ENCODE assay signal across 23 cellular contexts in genomic region chr4:185071412-185071811, GRCh38. TPM values are rescaled to one million over a fixed set of nuclear protein-coding genes. Genes with fewer than 3 reads are reported as not detected.
A peak's percentile ranks its signal among the peaks of the same experiment; 100 is the strongest.
DNase-seq lines count a peak whose midpoint lies in the region; ATAC-seq, FAIRE-seq and TF ChIP-seq lines count a peak whose summit lies in the region.
"Had no signal": no experiment of that assay in that cellular context is flagged by ENCODE, and none has a peak within 500 bp of the region (broad histone marks: within the 10 kb centered on the region; RNA-seq: fewer than 3 reads in every experiment).

No MANE protein-coding gene starts in this region.

- TF ChIP-seq POLR2A in HepG2 (IDR thresholded peaks at IDR 0.05; ENCODE audit: insufficient read depth in 1 of 2, low read depth in 2 of 2, low read length in 2 of 2): no peak

- H3K27ac ChIP-seq in A673 (ENCODE audit: low read depth, low read length, poor library complexity, severe bottlenecking): no peak overlapping the region
- H3K27ac ChIP-seq in HepG2 (ENCODE audit: extremely low read length, insufficient read depth, low read length): no peak overlapping the region
- H3K27ac ChIP-seq: Peyer's patch, SJSA1 had no signal

- 31% methylated on average over 7 of the region's 8 CpGs for WGBS in HepG2 (ENCODE audit: low lambda C conversion rate)

- H3K27ac Mint-ChIP-seq in brain (peak overlapping the region in 4 of 5 experiments; percentile 13 to 63 (median 22)), nephron progenitor cell (peak overlapping the region; percentile 9)
- no peak overlapping the region for H3K27ac Mint-ChIP-seq in natural killer cell treated with Interleukin-12 subunit alpha and Interleukin-12 subunit beta and Interleukin-15 and Interleukin-18, amount 100 ng/mL, for 72 hours

- H3K36me3 Mint-ChIP-seq in brain: no peaks in the 10 kb centered on the region
- H3K36me3 Mint-ChIP-seq in nephron progenitor cell (ENCODE audit: low read depth): no peaks in the 10 kb centered on the region
- no peaks in the 10 kb centered on the region for H3K36me3 Mint-ChIP-seq in natural killer cell treated with Interleukin-12 subunit alpha and Interleukin-12 subunit beta and Interleukin-15 and Interleukin-18, amount 100 ng/mL, for 72 hours

- no peak overlapping the region for H3K9ac ChIP-seq in HepG2 (ENCODE audit: insufficient read depth, low read depth, low read length)

- FAIRE-seq in HepG2 (lab: Jason Lieb, UNC): no peak
- FAIRE-seq: A204.1, D721Med had no signal

- no peak overlapping the region for H3K4me2 ChIP-seq in HepG2 (ENCODE audit: low read depth, low read length)

- TF ChIP-seq RAD21 in HepG2 (CRISPR knock-in tag; IDR thresholded peaks at IDR 0.05): no peak

- H3K4me1 Mint-ChIP-seq in brain (peaks cover 12% of the 10 kb centered on the region), nephron progenitor cell (peaks cover 14% of the 10 kb centered on the region)
- no peaks in the 10 kb centered on the region for H3K4me1 Mint-ChIP-seq in natural killer cell treated with Interleukin-12 subunit alpha and Interleukin-12 subunit beta and Interleukin-15 and Interleukin-18, amount 100 ng/mL, for 72 hours (ENCODE audit: low read depth in 2 of 2)

- ATAC-seq in left cardiac atrium: peak; percentile 41 to 78
- ATAC-seq in natural killer cell treated with Interleukin-12 subunit alpha and Interleukin-12 subunit beta and Interleukin-15 and Interleukin-18, amount 100 ng/mL, for 72 hours: no peak
- ATAC-seq in HG02981 (IDR thresholded peaks at IDR 0.05; ENCODE audit: unreplicated experiment): no peak
- ATAC-seq in HepG2: no peak

- in situ Hi-C loops in HepG2 (cut with HindIII; ENCODE audit: extremely low pct_ligation_motif_present, low pct_unique_long_range_greater_than_20kb): no loop called here

- H3K27me3 Mint-ChIP-seq in brain: no peaks in the 10 kb centered on the region
- peaks cover 15% of the 10 kb centered on the region for H3K27me3 Mint-ChIP-seq in nephron progenitor cell (ENCODE audit: low read depth, poor library complexity)
- H3K27me3 Mint-ChIP-seq in natural killer cell treated with Interleukin-12 subunit alpha and Interleukin-12 subunit beta and Interleukin-15 and Interleukin-18, amount 100 ng/mL, for 72 hours: peaks cover 14 to 27% of the 10 kb centered on the region in 2 donors

- H3K9me3 ChIP-seq in A673 (ENCODE audit: low read depth, low read length, poor library complexity, severe bottlenecking): no peaks in the 10 kb centered on the region
- no peaks in the 10 kb centered on the region for H3K9me3 ChIP-seq in HepG2 (ENCODE audit: low read length)
- H3K9me3 ChIP-seq: BE2C, Peyer's patch, SJSA1 had no signal

- no peak for TF ChIP-seq CTCF in A673 (conservative IDR thresholded peaks at IDR 0.05; ENCODE audit: low read depth, low read length)
- no peak for TF ChIP-seq CTCF in brain (conservative IDR thresholded peaks at IDR 0.05)
- TF ChIP-seq CTCF in nephron progenitor cell (IDR thresholded peaks at IDR 0.05): no peak
- TF ChIP-seq CTCF in HepG2 (CRISPR knock-in tag; IDR thresholded peaks at IDR 0.05): no peak

- H3K79me2 ChIP-seq in HepG2 (ENCODE audit: insufficient read depth, low read length): no peaks in the 10 kb centered on the region

- H3K36me3 ChIP-seq in A673 (ENCODE audit: insufficient read depth, low read length, poor library complexity, severe bottlenecking) (no peaks in the 10 kb centered on the region), HepG2 (replicated peaks in 1 of 2; ENCODE audit: control insufficient read depth in 1 of 2, insufficient read depth in 2 of 2, low read length in 2 of 2) (no peaks in the 10 kb centered on the region)
- H3K36me3 ChIP-seq: BE2C, Peyer's patch, SJSA1 had no signal

- H3K4me3 ChIP-seq in A673 (ENCODE audit: low read depth, low read length, poor library complexity, severe bottlenecking): no peak overlapping the region
- H3K4me3 ChIP-seq in HepG2 (replicated peaks in 1 of 3; ENCODE audit: insufficient read depth in 1 of 3, low read depth in 2 of 3, low read length in 3 of 3): no peak overlapping the region
- H3K4me3 ChIP-seq: Peyer's patch, SJSA1 had no signal

- H4K20me1 ChIP-seq in HepG2 (ENCODE audit: insufficient read depth, low read length): no peaks in the 10 kb centered on the region

- BruUV-seq in A673 (replicated peaks; lab: Mats Ljungman, UMichigan) (no TSS peak), HepG2 (replicated peaks; lab: Mats Ljungman, UMichigan) (no TSS peak)

- H2AFZ ChIP-seq in HepG2 (ENCODE audit: low read length): no peak overlapping the region

- TF ChIP-seq EP300 in HepG2 (IDR thresholded peaks at IDR 0.05; ENCODE audit: low read depth in 2 of 2, low read length in 2 of 2) (no peak), HepG2 (CRISPR knock-in tag; IDR thresholded peaks at IDR 0.05; ENCODE audit: borderline replicate concordance) (no peak)

- no peaks in the 10 kb centered on the region for H3K27me3 ChIP-seq in A673 (replicated peaks; ENCODE audit: insufficient read depth, low read depth, low read length, poor library complexity)
- H3K27me3 ChIP-seq in HepG2 (ENCODE audit: control insufficient read depth in 1 of 2, insufficient read depth in 2 of 2, low read length in 2 of 2): 0 out of 5 replicates have a peak, but pooled peaks cover 0 to 10% of the 10 kb centered on the region in 2 experiments
- H3K27me3 ChIP-seq: BE2C, Peyer's patch had no signal

- no peaks in the 10 kb centered on the region for H3K9me3 Mint-ChIP-seq in brain
- H3K9me3 Mint-ChIP-seq in nephron progenitor cell: no peaks in the 10 kb centered on the region
- no peaks in the 10 kb centered on the region for H3K9me3 Mint-ChIP-seq in natural killer cell treated with Interleukin-12 subunit alpha and Interleukin-12 subunit beta and Interleukin-15 and Interleukin-18, amount 100 ng/mL, for 72 hours

- DNase-seq in A673 (ENCODE audit: low spot score) (peak; percentile 22), left cardiac atrium (no peak), nephron progenitor cell (no peak), HepG2 (ENCODE audit: low spot score) (no peak)
- no peak for DNase-seq in natural killer cell treated with Interleukin-12 subunit alpha and Interleukin-12 subunit beta and Interleukin-15 and Interleukin-18, amount 100 ng/mL, for 72 hours (ENCODE audit: low spot score)
- DNase-seq in activated CD8-positive, alpha-beta memory T cell treated with anti-CD3 and anti-CD28 coated beads for 24 hours: no peak
- DNase-seq: BE2C, DMS53, GF-D8, GOT3, Kasumi-1, NCI-H1417, NCI-H187 treated with DMSO at 0.1 percent for 48 hours, NCI-H226, NCI-H510A treated with DMSO at 0.1 percent for 48 hours, NCI-H748 treated with DMSO at 0.1 percent for 48 hours, Peyer's patch had no signal

- intact Hi-C loops in A673 (cut with micrococcal nuclease; ENCODE audit: unreplicated experiment) (no loop called here), left cardiac atrium (cut with DNase I) (no loop called here), HepG2 (cut with micrococcal nuclease; ENCODE audit: unreplicated experiment) (loop anchor here (10.0 kb wide), 1 partner anchor 127 kb away; no protein-coding TSS in a partner anchor)

- POLR2A ChIA-PET in A673 (lab: Charles Lee; ENCODE audit: low non-redundant PET): no interaction called here
- POLR2A ChIA-PET in HepG2 (lab: Yijun Ruan, JAX): no interaction called here

- CTCF ChIA-PET in A673 (lab: Charles Lee) (no interaction called here), HepG2 (lab: Yijun Ruan, JAX; ENCODE audit: low intra/inter-chr PET ratio, low total read pairs) (no interaction called here)

- H3K4me1 ChIP-seq in A673 (ENCODE audit: insufficient read depth, low read length, poor library complexity, severe bottlenecking) (peaks cover 3% of the 10 kb centered on the region), HepG2 (ENCODE audit: insufficient read depth, low read length) (no peaks in the 10 kb centered on the region)
- H3K4me1 ChIP-seq: BE2C, Peyer's patch, SJSA1 had no signal

- H3K4me3 Mint-ChIP-seq in brain: peak overlapping the region in 2 of 5 experiments; percentile 5 to 38
- no peak overlapping the region for H3K4me3 Mint-ChIP-seq in nephron progenitor cell
- H3K4me3 Mint-ChIP-seq in natural killer cell treated with Interleukin-12 subunit alpha and Interleukin-12 subunit beta and Interleukin-15 and Interleukin-18, amount 100 ng/mL, for 72 hours: no peak overlapping the region

RNA-seq across cellular contexts. Expression of gene HELT, which starts 53.1 kb away (rescaled TPM):
- not detected in 2 replicates for total RNA-seq in A673 (2021)
- polyA plus RNA-seq in brain (ENCODE audit: insufficient read depth, low read depth, low replicate concordance): not detected
- not detected for total RNA-seq in left cardiac atrium
- not detected for total RNA-seq in natural killer cell treated with Interleukin-12 subunit alpha and Interleukin-12 subunit beta and Interleukin-15 and Interleukin-18, amount 100 ng/mL, for 72 hours
- not detected in 2 replicates for total RNA-seq in HepG2 (2016; rRNA removed; fragmentation: Illumina TruSeq; extraction: Trizol)
- total RNA-seq in HepG2 (2016; cell fraction: cytosol; rRNA removed; fragmentation: Illumina TruSeq; extraction: Trizol; ENCODE audit: low read depth): not detected in 2 replicates
- not detected in 2 replicates for total RNA-seq in HepG2 (2016; cell fraction: insoluble cytoplasmic fraction; rRNA removed; fragmentation: Illumina TruSeq; extraction: Trizol)
- total RNA-seq in HepG2 (2016; cell fraction: membrane; rRNA removed; fragmentation: Illumina TruSeq; extraction: Trizol): not detected in 2 replicates
- total RNA-seq in HepG2 (2016; cell fraction: nucleus; rRNA removed; fragmentation: Illumina TruSeq; extraction: Trizol): not detected in 2 replicates
- not detected in 2 replicates for polyA plus RNA-seq in HepG2 (2011; rRNA removed)
- polyA plus RNA-seq in HepG2 (2011; cell fraction: cytosol; rRNA removed): not detected in 2 replicates
- polyA plus RNA-seq in HepG2 (2011; cell fraction: nucleus; rRNA removed): not detected in 2 replicates
- not detected in 2 replicates for polyA plus RNA-seq in HepG2 (2012)
- not detected in 2 replicates for polyA plus RNA-seq in HepG2 (2016; cell fraction: cytosol; fragmentation: Illumina TruSeq; extraction: Trizol; ENCODE audit: low read depth)
- polyA plus RNA-seq in HepG2 (2016; cell fraction: insoluble cytoplasmic fraction; fragmentation: Illumina TruSeq; extraction: Trizol; ENCODE audit: low read depth): not detected in 2 replicates
- not detected in 2 replicates for polyA plus RNA-seq in HepG2 (2016; cell fraction: membrane; fragmentation: Illumina TruSeq; extraction: Trizol; ENCODE audit: low read depth)
- polyA plus RNA-seq in HepG2 (2016; cell fraction: nucleus; fragmentation: Illumina TruSeq; extraction: Trizol; ENCODE audit: insufficient read depth, low read depth): not detected in 2 replicates
- not detected in 2 replicates for polyA minus RNA-seq in HepG2 (2011; rRNA and poly(A)+ RNA removed; ENCODE audit: low replicate concordance)
- not detected in 2 replicates for polyA minus RNA-seq in HepG2 (2011; cell fraction: cytosol; rRNA and poly(A)+ RNA removed)
- polyA minus RNA-seq in HepG2 (2011; cell fraction: nucleus; rRNA and poly(A)+ RNA removed): not detected in 2 replicates
- total RNA-seq: MCF 10A, Peyer's patch, SJSA1 had no signal

Comparison
In these comparisons a context has a peak if more than half of its experiments do, and no peak if none do; other contexts are left out.
1. H3K27ac Mint-ChIP-seq: peak in brain (4 of 5) and nephron progenitor cell (single experiment); none in natural killer cell treated with Interleukin-12 subunit alpha and Interleukin-12 subunit beta and Interleukin-15 and Interleukin-18, amount 100 ng/mL, for 72 hours (0 of 2).
2. ATAC-seq: peak in left cardiac atrium (2 of 2); none in natural killer cell treated with Interleukin-12 subunit alpha and Interleukin-12 subunit beta and Interleukin-15 and Interleukin-18, amount 100 ng/mL, for 72 hours (0 of 2), HG02981 (single experiment) and HepG2 (single experiment).